ENCODE assay signal across 9 cellular contexts in the genomic region with DNA sequence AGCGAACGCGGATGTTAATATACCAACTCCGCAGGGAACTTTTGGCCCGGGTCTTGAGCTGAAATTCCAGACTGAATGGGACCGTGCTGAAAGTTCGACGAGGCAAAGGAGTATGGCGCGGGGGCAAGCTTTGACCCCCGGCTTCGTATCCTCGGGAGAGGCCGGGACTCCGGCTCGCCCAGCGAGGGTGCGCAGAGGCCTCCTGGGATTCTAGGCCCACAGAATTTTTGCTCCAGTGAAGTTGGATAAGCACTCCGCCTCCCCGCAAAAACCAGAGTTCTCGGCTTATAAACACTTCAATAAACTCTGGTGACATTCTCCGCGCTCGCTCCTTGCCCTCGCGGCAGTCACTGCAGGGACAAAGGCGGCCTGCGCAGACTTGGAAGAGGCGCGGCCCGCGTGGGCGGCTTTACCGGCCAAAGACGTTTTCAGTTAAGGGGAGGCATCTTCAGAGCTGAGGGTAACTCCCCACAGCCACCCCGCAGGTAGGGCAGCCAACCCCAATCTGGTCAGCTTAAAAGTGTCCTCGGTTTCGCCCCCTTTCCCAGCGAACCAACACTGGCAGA.
DNase-seq lines count a peak whose midpoint lies in the region; ATAC-seq and TF ChIP-seq lines count a peak whose summit lies in the region.
"Had no signal": no experiment of that assay in that cellular context is flagged by ENCODE, and none has a peak within 500 bp of the region (broad histone marks: within the 10 kb centered on the region; RNA-seq: fewer than 3 reads in every experiment).

No MANE protein-coding gene starts in this region.

- H3K27me3 ChIP-seq in hepatocyte, result peaks cover 63% of the 10 kb centered on the region
- H3K27me3 ChIP-seq in rectal smooth muscle tissue (ENCODE audit: control insufficient read depth, insufficient read depth, low read length), result peaks cover 32% of the 10 kb centered on the region

- in situ Hi-C loops in GM13977 (cut with MboI; ENCODE audit: low pct_unique_long_range_greater_than_20kb, low sequenced_read_pairs, unreplicated experiment), result no loop called here

- 12% methylated on average over 39 of the region's 39 CpGs for WGBS in hepatocyte (ENCODE audit: low lambda C conversion rate, missing lambda C conversion rate)

- H3K4me1 ChIP-seq in ES-I3 (ENCODE audit: insufficient read depth, low read length) (peaks cover 14% of the 10 kb centered on the region), hepatocyte (ENCODE audit: insufficient read depth) (peaks cover 55% of the 10 kb centered on the region), rectal smooth muscle tissue (ENCODE audit: control insufficient read depth, insufficient read depth, low read length) (no peaks in the 10 kb centered on the region)

- ATAC-seq in activated CD8-positive, alpha-beta T cell treated with anti-CD3 and anti-CD28 coated beads, Interleukin-2, amount 10 ng/mL, durations not matched to agents 7 days and 5 days, result no peak
- no peak for ATAC-seq in HG03196 (IDR thresholded peaks at IDR 0.05; ENCODE audit: unreplicated experiment)

- H3K36me3 ChIP-seq in ES-I3 (ENCODE audit: insufficient read depth, low read length), result no peaks in the 10 kb centered on the region
- H3K36me3 ChIP-seq in hepatocyte (replicated peaks; ENCODE audit: insufficient read depth, low read depth), result no peaks in the 10 kb centered on the region
- no peaks in the 10 kb centered on the region for H3K36me3 ChIP-seq in rectal smooth muscle tissue (ENCODE audit: control insufficient read depth, insufficient read depth, low read length)

- H3K9me3 Mint-ChIP-seq in activated CD8-positive, alpha-beta T cell treated with anti-CD3 and anti-CD28 coated beads, Interleukin-2, amount 10 ng/mL, durations not matched to agents 7 days and 5 days (ENCODE audit: insufficient read depth), result no peaks in the 10 kb centered on the region

- H3K36me3 Mint-ChIP-seq in activated CD8-positive, alpha-beta T cell treated with anti-CD3 and anti-CD28 coated beads, Interleukin-2, amount 10 ng/mL, durations not matched to agents 7 days and 5 days (ENCODE audit: low read depth), result peaks cover 14% of the 10 kb centered on the region

- H3K9ac ChIP-seq in ES-I3 (ENCODE audit: low read depth, low read length) (peak overlapping the region; percentile 77; the same call in 1 of the 2 replicates), rectal smooth muscle tissue (ENCODE audit: low read length) (no peak overlapping the region)

- H3K27ac Mint-ChIP-seq in activated CD8-positive, alpha-beta T cell treated with anti-CD3 and anti-CD28 coated beads, Interleukin-2, amount 10 ng/mL, durations not matched to agents 7 days and 5 days, result no peak overlapping the region

- H3K4me3 ChIP-seq in hepatocyte (peak overlapping the region; percentile 21), rectal smooth muscle tissue (ENCODE audit: low read length) (peak overlapping the region; percentile 65)
- H3K4me3 ChIP-seq: PC-9 had no signal

- H3K79me2 ChIP-seq in hepatocyte, result peaks cover 8% of the 10 kb centered on the region

- H3K9me2 ChIP-seq in hepatocyte (replicated peaks; ENCODE audit: insufficient read depth), result no peaks in the 10 kb centered on the region

- TF ChIP-seq CTCF in hepatocyte (IDR thresholded peaks at IDR 0.05; ENCODE audit: poor library complexity), result no peak
- TF ChIP-seq CTCF in GM13977 (IDR thresholded peaks at IDR 0.05; ENCODE audit: extremely low read depth, insufficient read depth, missing control alignments), result no peak

- H3K27ac ChIP-seq in hepatocyte (no peak overlapping the region), rectal smooth muscle tissue (ENCODE audit: low read depth, low read length) (no peak overlapping the region)
- H3K27ac ChIP-seq: PC-9 had no signal

- CTCF ChIA-PET in activated CD8-positive, alpha-beta T cell treated with anti-CD3 and anti-CD28 coated beads, Interleukin-2, amount 10 ng/mL, durations not matched to agents 7 days and 5 days (lab: Charles Lee), result interaction anchor here (0.8 to 8.3 kb wide), 7 partner anchors 11 to 784 kb away, joined by 3 to 89 read pairs (median 4); partner anchors contain the start of gene TRIM13

- H3K4me3 Mint-ChIP-seq in activated CD8-positive, alpha-beta T cell treated with anti-CD3 and anti-CD28 coated beads, Interleukin-2, amount 10 ng/mL, durations not matched to agents 7 days and 5 days, result peak overlapping the region; percentile 8

- peak overlapping the region; percentile 85 for H2AFZ ChIP-seq in hepatocyte
- H2AFZ ChIP-seq: PC-9 had no signal

- peaks cover 5% of the 10 kb centered on the region for H4K20me1 ChIP-seq in hepatocyte (ENCODE audit: insufficient read depth, poor library complexity, severe bottlenecking)

- H3K4me2 ChIP-seq in hepatocyte, result peak overlapping the region; percentile 99

- H3K9me3 ChIP-seq in ES-I3 (ENCODE audit: control insufficient read depth, insufficient read depth, low read length) (no peaks in the 10 kb centered on the region), hepatocyte (ENCODE audit: low read depth) (no peaks in the 10 kb centered on the region)

- DNase-seq in activated CD8-positive, alpha-beta T cell treated with anti-CD3 and anti-CD28 coated beads, Interleukin-2, amount 10 ng/mL, durations not matched to agents 7 days and 5 days, result no peak
- DNase-seq in hepatocyte (ENCODE audit: low spot score), result peak; percentile 43
- DNase-seq in ureter (ENCODE audit: low spot score), result no peak
- DNase-seq in GM13977 (ENCODE audit: low spot score), result no peak
- no peak for DNase-seq in NCI-H1694 treated with DMSO at 0.1 percent for 48 hours (lab: John Stamatoyannopoulos, UW)
- DNase-seq: PC-9 had no signal

- POLR2A ChIA-PET in activated CD8-positive, alpha-beta T cell treated with anti-CD3 and anti-CD28 coated beads, Interleukin-2, amount 10 ng/mL, durations not matched to agents 7 days and 5 days (lab: Charles Lee), result interaction anchor here (0.8 to 8.7 kb wide), 4 partner anchors 19 to 783 kb away, joined by 3 to 240 read pairs (median 16); partner anchors contain the start of gene RNASEH2B

- peaks cover 72% of the 10 kb centered on the region for H3K4me1 Mint-ChIP-seq in activated CD8-positive, alpha-beta T cell treated with anti-CD3 and anti-CD28 coated beads, Interleukin-2, amount 10 ng/mL, durations not matched to agents 7 days and 5 days (ENCODE audit: low read depth)

- H3K27me3 Mint-ChIP-seq in activated CD8-positive, alpha-beta T cell treated with anti-CD3 and anti-CD28 coated beads, Interleukin-2, amount 10 ng/mL, durations not matched to agents 7 days and 5 days (ENCODE audit: low read depth), result peaks cover 42% of the 10 kb centered on the region
